1 cellular context compared by ENCODE assay signal in genomic region chr1:101236546-101237228, GRCh38.
TF ChIP-seq lines count a peak whose summit lies in the region.

S1PR1 (plus strand) TSS chr1:101237019; CDS start chr1:101238985, 1,966 bp downstream.

TF ChIP-seq in HepG2, 621 proteins besides CTCF, POLR2A, EP300 and RAD21:
- TF ChIP-seq, protein P1, sequence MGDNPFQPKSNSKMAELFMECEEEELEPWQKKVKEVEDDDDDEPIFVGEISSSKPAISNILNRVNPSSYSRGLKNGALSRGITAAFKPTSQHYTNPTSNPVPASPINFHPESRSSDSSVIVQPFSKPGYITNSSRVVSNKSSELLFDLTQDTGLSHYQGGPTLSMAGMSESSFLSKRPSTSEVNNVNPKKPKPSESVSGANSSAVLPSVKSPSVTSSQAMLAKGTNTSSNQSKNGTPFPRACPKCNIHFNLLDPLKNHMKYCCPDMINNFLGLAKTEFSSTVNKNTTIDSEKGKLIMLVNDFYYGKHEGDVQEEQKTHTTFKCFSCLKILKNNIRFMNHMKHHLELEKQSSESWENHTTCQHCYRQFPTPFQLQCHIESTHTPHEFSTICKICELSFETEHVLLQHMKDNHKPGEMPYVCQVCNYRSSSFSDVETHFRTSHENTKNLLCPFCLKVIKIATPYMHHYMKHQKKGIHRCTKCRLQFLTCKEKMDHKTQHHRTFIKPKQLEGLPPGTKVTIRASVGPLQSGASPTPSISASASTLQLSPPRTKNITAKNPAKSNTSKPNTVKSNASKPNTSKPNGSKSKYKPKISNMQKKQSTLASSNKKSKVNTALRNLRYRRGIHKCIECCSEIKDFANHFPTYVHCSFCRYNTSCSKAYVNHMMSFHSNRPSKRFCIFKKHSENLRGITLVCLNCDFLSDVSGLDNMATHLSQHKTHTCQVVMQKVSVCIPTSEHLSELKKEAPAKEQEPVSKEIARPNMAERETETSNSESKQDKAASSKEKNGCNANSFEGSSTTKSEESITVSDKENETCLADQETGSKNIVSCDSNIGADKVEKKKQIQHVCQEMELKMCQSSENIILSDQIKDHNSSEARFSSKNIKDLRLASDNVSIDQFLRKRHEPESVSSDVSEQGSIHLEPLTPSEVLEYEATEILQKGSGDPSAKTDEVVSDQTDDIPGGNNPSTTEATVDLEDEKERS (CRISPR knock-in tag; IDR thresholded peaks at IDR 0.05), result no peak
- TF ChIP-seq SCMH1 (CRISPR knock-in tag; IDR thresholded peaks at IDR 0.05; ENCODE audit: borderline replicate concordance) (peak; percentile 16; the same call in 1 of the 2 replicates), ZNF530 (CRISPR knock-in tag; IDR thresholded peaks at IDR 0.05; ENCODE audit: low read depth) (no peak), ZNF263 (CRISPR knock-in tag; IDR thresholded peaks at IDR 0.05) (0 out of 2 replicates have a peak, but pooled peaks have one; percentile 47), ATRX (CRISPR knock-in tag; IDR thresholded peaks at IDR 0.05; ENCODE audit: borderline replicate concordance) (no peak), ZNF34 (CRISPR knock-in tag; IDR thresholded peaks at IDR 0.05; ENCODE audit: borderline replicate concordance) (no peak), ZNF800 (CRISPR knock-in tag; IDR thresholded peaks at IDR 0.05) (no peak), HNRNPLL (IDR thresholded peaks at IDR 0.05; ENCODE audit: low read depth, low read length, poor library complexity, severe bottlenecking) (peak; percentile 68), AGO1 (IDR thresholded peaks at IDR 0.05; ENCODE audit: low read depth, low read length, poor library complexity, severe bottlenecking) (no peak), ERF (CRISPR knock-in tag; IDR thresholded peaks at IDR 0.05) (no peak), ZNF550 (CRISPR knock-in tag; IDR thresholded peaks at IDR 0.05; ENCODE audit: borderline replicate concordance) (no peak), ZNF567 (CRISPR knock-in tag; IDR thresholded peaks at IDR 0.05; ENCODE audit: borderline replicate concordance) (no peak), DPF2 (CRISPR knock-in tag; IDR thresholded peaks at IDR 0.05; ENCODE audit: borderline replicate concordance, low read depth) (no peak), FOXA3 (CRISPR knock-in tag; IDR thresholded peaks at IDR 0.05) (no peak)
- TF ChIP-seq, protein P2, sequence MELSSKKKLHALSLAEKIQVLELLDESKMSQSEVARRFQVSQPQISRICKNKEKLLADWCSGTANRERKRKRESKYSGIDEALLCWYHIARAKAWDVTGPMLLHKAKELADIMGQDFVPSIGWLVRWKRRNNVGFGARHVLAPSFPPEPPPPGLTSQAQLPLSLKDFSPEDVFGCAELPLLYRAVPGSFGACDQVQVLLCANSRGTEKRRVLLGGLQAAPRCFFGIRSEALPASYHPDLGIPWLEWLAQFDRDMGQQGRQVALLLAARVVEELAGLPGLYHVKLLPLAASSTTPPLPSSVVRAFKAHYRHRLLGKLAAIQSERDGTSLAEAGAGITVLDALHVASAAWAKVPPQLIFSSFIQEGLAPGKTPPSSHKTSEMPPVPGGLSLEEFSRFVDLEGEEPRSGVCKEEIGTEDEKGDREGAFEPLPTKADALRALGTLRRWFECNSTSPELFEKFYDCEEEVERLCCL (CRISPR knock-in tag; IDR thresholded peaks at IDR 0.05; ENCODE audit: borderline replicate concordance), result no peak
